20 cellular contexts compared by ENCODE assay signal in the genomic region with DNA sequence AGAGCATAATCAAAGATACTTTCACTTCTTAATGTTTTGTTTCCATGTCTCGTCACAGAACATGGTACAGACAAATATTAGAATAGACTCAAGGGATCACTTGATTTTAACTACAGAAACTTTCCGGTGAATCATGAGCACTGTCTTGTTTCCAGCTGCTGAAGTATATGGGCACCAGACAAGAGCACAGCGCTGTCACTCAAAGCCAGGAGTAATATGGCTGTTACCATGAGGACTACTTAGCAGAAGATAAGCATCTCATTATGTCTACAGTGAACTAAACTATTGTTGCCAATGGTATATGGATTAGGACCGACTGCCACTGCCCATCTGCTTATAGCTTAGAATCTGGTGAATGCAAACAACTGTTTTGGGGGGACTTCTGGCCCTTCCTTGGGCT. TPM values are rescaled to one million over a fixed set of nuclear protein-coding genes. Genes with fewer than 3 reads are reported as not detected.
DNase-seq lines count a peak whose midpoint lies in the region; ATAC-seq, FAIRE-seq and TF ChIP-seq lines count a peak whose summit lies in the region.
"Had no signal": no experiment of that assay in that cellular context is flagged by ENCODE, and none has a peak within 500 bp of the region (broad histone marks: within the 10 kb centered on the region; RNA-seq: fewer than 3 reads in every experiment).

No MANE protein-coding gene starts in this region.

- H3K36me3 ChIP-seq in right atrium auricular region = no peaks in the 10 kb centered on the region
- no peaks in the 10 kb centered on the region for H3K36me3 ChIP-seq in upper lobe of left lung
- H3K36me3 ChIP-seq: breast epithelium, prostate gland had no signal

- peaks cover 0 to 67% of the 10 kb centered on the region in 2 donors for H3K4me1 ChIP-seq in right atrium auricular region
- peaks cover 13 to 45% (median 25%) of the 10 kb centered on the region in 4 donors for H3K4me1 ChIP-seq in upper lobe of left lung
- H3K4me1 ChIP-seq: foreskin keratinocyte, prostate gland had no signal

- ATAC-seq in left ventricle myocardium superior (peak; percentile 13), upper lobe of left lung (ENCODE audit: low FRiP score in 2 of 2) (no peak)
- ATAC-seq in stimulated activated effector memory CD8-positive, alpha-beta T cell treated with anti-CD3 and anti-CD28 coated beads, Interleukin-12 subunit alpha, Interleukin-12 subunit beta, amount 100 ng/mL, for 72 hours = peak; percentile 34
- ATAC-seq: activated CD8-positive, alpha-beta memory T cell treated with anti-CD3 and anti-CD28 coated beads, Interleukin-2, amount 10 ng/mL, durations not matched to agents 7 days and 5 days; foreskin keratinocyte; Right ventricle myocardium inferior had no signal

- no peaks in the 10 kb centered on the region for H3K9me3 Mint-ChIP-seq in activated naive CD8-positive, alpha-beta T cell treated with anti-CD3 and anti-CD28 coated beads for 36 hours
- no peaks in the 10 kb centered on the region for H3K9me3 Mint-ChIP-seq in stimulated activated effector memory CD8-positive, alpha-beta T cell treated with anti-CD3 and anti-CD28 coated beads, Interleukin-12 subunit alpha, Interleukin-12 subunit beta, amount 100 ng/mL, for 72 hours
- H3K9me3 Mint-ChIP-seq: activated naive CD8-positive, alpha-beta T cell treated with anti-CD3 and anti-CD28 coated beads, Interleukin-2, amount 10 ng/mL, durations not matched to agents 7 days and 5 days; IgD-negative memory B cell had no signal

- intact Hi-C loops in left ventricle myocardium superior (cut with micrococcal nuclease) = no loop called here

- no peak for TF ChIP-seq EP300 in upper lobe of left lung (IDR thresholded peaks at IDR 0.05)

- TF ChIP-seq CTCF in right atrium auricular region (IDR thresholded peaks at IDR 0.05) (no peak), upper lobe of left lung (IDR thresholded peaks at IDR 0.05) (no peak)

- H3K27ac ChIP-seq in right atrium auricular region (no peak overlapping the region), upper lobe of left lung (no peak overlapping the region)
- H3K27ac ChIP-seq: breast epithelium, foreskin keratinocyte, prostate gland had no signal

- no peaks in the 10 kb centered on the region for H3K9me3 ChIP-seq in right atrium auricular region
- no peaks in the 10 kb centered on the region for H3K9me3 ChIP-seq in upper lobe of left lung
- H3K9me3 ChIP-seq: breast epithelium, prostate gland had no signal

- peaks cover 59% of the 10 kb centered on the region for H3K4me1 Mint-ChIP-seq in activated naive CD8-positive, alpha-beta T cell treated with anti-CD3 and anti-CD28 coated beads for 36 hours
- H3K4me1 Mint-ChIP-seq in stimulated activated effector memory CD8-positive, alpha-beta T cell treated with anti-CD3 and anti-CD28 coated beads, Interleukin-12 subunit alpha, Interleukin-12 subunit beta, amount 100 ng/mL, for 72 hours = peaks cover 54% of the 10 kb centered on the region

- peak; percentile 54 for FAIRE-seq in GM12891 (lab: Jason Lieb, UNC)
- FAIRE-seq: G401.6, H54, urothelium cell line had no signal

- DNase-seq in left ventricle myocardium superior (no peak), right atrium auricular region (ENCODE audit: low spot score) (no peak), GM12891 (ENCODE audit: insufficient read length, low spot score) (no peak), upper lobe of left lung (no peak), NCI-H2171 (lab: John Stamatoyannopoulos, UW) (no peak)
- no peak for DNase-seq in activated naive CD8-positive, alpha-beta T cell treated with anti-CD3 and anti-CD28 coated beads for 36 hours
- DNase-seq in stimulated activated effector memory CD8-positive, alpha-beta T cell treated with anti-CD3 and anti-CD28 coated beads, Interleukin-12 subunit alpha, Interleukin-12 subunit beta, amount 100 ng/mL, for 72 hours (ENCODE audit: low spot score in 2 of 2) = no peak
- DNase-seq: activated CD8-positive, alpha-beta memory T cell treated with anti-CD3 and anti-CD28 coated beads, Interleukin-2, amount 10 ng/mL, durations not matched to agents 7 days and 5 days; activated naive CD8-positive, alpha-beta T cell treated with anti-CD3 and anti-CD28 coated beads, Interleukin-2, amount 10 ng/mL, durations not matched to agents 7 days and 5 days; foreskin keratinocyte; NCI-H1694 treated with DMSO at 0.1 percent for 48 hours; NCI-H446 treated with DMSO at 0.1 percent for 48 hours; T-helper 2 cell had no signal

- H3K4me3 Mint-ChIP-seq in activated naive CD8-positive, alpha-beta T cell treated with anti-CD3 and anti-CD28 coated beads for 36 hours = no peak overlapping the region
- no peak overlapping the region for H3K4me3 Mint-ChIP-seq in stimulated activated effector memory CD8-positive, alpha-beta T cell treated with anti-CD3 and anti-CD28 coated beads, Interleukin-12 subunit alpha, Interleukin-12 subunit beta, amount 100 ng/mL, for 72 hours
- H3K4me3 Mint-ChIP-seq: activated CD8-positive, alpha-beta memory T cell treated with anti-CD3 and anti-CD28 coated beads, Interleukin-2, amount 10 ng/mL, durations not matched to agents 7 days and 5 days; activated naive CD8-positive, alpha-beta T cell treated with anti-CD3 and anti-CD28 coated beads, Interleukin-2, amount 10 ng/mL, durations not matched to agents 7 days and 5 days had no signal

- 62 to 72% methylated on average over 4 of the region's 4 CpGs for WGBS in upper lobe of left lung, 2 donors

- H3K27me3 ChIP-seq in right atrium auricular region (no peaks in the 10 kb centered on the region), upper lobe of left lung (no peaks in the 10 kb centered on the region)
- H3K27me3 ChIP-seq: foreskin keratinocyte had no signal

- H3K27me3 Mint-ChIP-seq in activated naive CD8-positive, alpha-beta T cell treated with anti-CD3 and anti-CD28 coated beads for 36 hours = no peaks in the 10 kb centered on the region
- H3K27me3 Mint-ChIP-seq: activated CD8-positive, alpha-beta memory T cell treated with anti-CD3 and anti-CD28 coated beads, Interleukin-2, amount 10 ng/mL, durations not matched to agents 7 days and 5 days; activated naive CD8-positive, alpha-beta T cell treated with anti-CD3 and anti-CD28 coated beads, Interleukin-2, amount 10 ng/mL, durations not matched to agents 7 days and 5 days had no signal

- TF ChIP-seq POLR2A in GM12891 (IDR thresholded peaks at IDR 0.05; ENCODE audit: low read depth, low read length) (no peak), upper lobe of left lung (IDR thresholded peaks at IDR 0.05) (no peak)

- peaks cover 10% of the 10 kb centered on the region for H3K36me3 Mint-ChIP-seq in activated naive CD8-positive, alpha-beta T cell treated with anti-CD3 and anti-CD28 coated beads for 36 hours
- H3K36me3 Mint-ChIP-seq in stimulated activated effector memory CD8-positive, alpha-beta T cell treated with anti-CD3 and anti-CD28 coated beads, Interleukin-12 subunit alpha, Interleukin-12 subunit beta, amount 100 ng/mL, for 72 hours = peaks cover 41% of the 10 kb centered on the region
- H3K36me3 Mint-ChIP-seq: IgD-negative memory B cell had no signal

- no peak overlapping the region for H3K4me3 ChIP-seq in right atrium auricular region
- no peak overlapping the region for H3K4me3 ChIP-seq in upper lobe of left lung
- H3K4me3 ChIP-seq: breast epithelium, prostate gland had no signal

- H3K27ac Mint-ChIP-seq in activated naive CD8-positive, alpha-beta T cell treated with anti-CD3 and anti-CD28 coated beads for 36 hours = peak overlapping the region; percentile 58
- no peak overlapping the region for H3K27ac Mint-ChIP-seq in stimulated activated effector memory CD8-positive, alpha-beta T cell treated with anti-CD3 and anti-CD28 coated beads, Interleukin-12 subunit alpha, Interleukin-12 subunit beta, amount 100 ng/mL, for 72 hours
- H3K27ac Mint-ChIP-seq: activated CD8-positive, alpha-beta memory T cell treated with anti-CD3 and anti-CD28 coated beads, Interleukin-2, amount 10 ng/mL, durations not matched to agents 7 days and 5 days had no signal

TF ChIP-seq in GM12891, 5 proteins besides CTCF, POLR2A, EP300 and RAD21:
- TF ChIP-seq POLR2AphosphoS5 (IDR thresholded peaks at IDR 0.05; ENCODE audit: low read depth, low read length) (no peak), TAF1 (IDR thresholded peaks at IDR 0.05; ENCODE audit: low read depth, low read length) (no peak), SPI1 (IDR thresholded peaks at IDR 0.05; ENCODE audit: low read depth, low read length) (no peak), POU2F2 (IDR thresholded peaks at IDR 0.05; ENCODE audit: low read depth, low read length) (no peak), PAX5 (IDR thresholded peaks at IDR 0.05; ENCODE audit: insufficient read depth, low read length, severe bottlenecking) (no peak)

RNA-seq across cellular contexts. Expression of a gene that starts 34.3 kb away (rescaled TPM):
- total RNA-seq in left ventricle myocardium superior = 35.9 TPM
- 10 to 100 TPM; 52.7 to 69.1 TPM for total RNA-seq in right atrium auricular region
- polyA plus RNA-seq in GM12891 (2012; ENCODE audit: low read depth, missing spikeins) = 13.4 TPM
- 10 to 100 TPM; 50.9 to 53.1 TPM for total RNA-seq in activated naive CD8-positive, alpha-beta T cell treated with anti-CD3 and anti-CD28 coated beads for 36 hours
- total RNA-seq in upper lobe of left lung = 100 to 1,000 TPM in 1 of 6 donors, 10 to 100 TPM in 5; 43.3 to 110 (median 59.3) TPM

RNA-seq across cellular contexts. Expression of a gene that starts 43.5 kb away (rescaled TPM):
- total RNA-seq in left ventricle myocardium superior (33.9 TPM), right atrium auricular region (10 to 100 TPM; 27.5 to 37.1 TPM), upper lobe of left lung (100 to 1,000 TPM in 4 of 6 donors, 10 to 100 TPM in 2; 49.4 to 236 (median 125) TPM)
- polyA plus RNA-seq in GM12891 (2012; ENCODE audit: low read depth, missing spikeins) = 41.7 TPM
- 100 to 1,000 TPM; 155 to 159 TPM for total RNA-seq in activated naive CD8-positive, alpha-beta T cell treated with anti-CD3 and anti-CD28 coated beads for 36 hours

Comparison
In these comparisons a context has a peak if more than half of its experiments do, and no peak if none do; other contexts are left out.
1. ATAC-seq: peak in left ventricle myocardium superior (single experiment) and stimulated activated effector memory CD8-positive, alpha-beta T cell treated with anti-CD3 and anti-CD28 coated beads, Interleukin-12 subunit alpha, Interleukin-12 subunit beta, amount 100 ng/mL, for 72 hours (single experiment); none in upper lobe of left lung (0 of 2).